ENCODE assay signal across 15 cellular contexts in the genomic region with DNA sequence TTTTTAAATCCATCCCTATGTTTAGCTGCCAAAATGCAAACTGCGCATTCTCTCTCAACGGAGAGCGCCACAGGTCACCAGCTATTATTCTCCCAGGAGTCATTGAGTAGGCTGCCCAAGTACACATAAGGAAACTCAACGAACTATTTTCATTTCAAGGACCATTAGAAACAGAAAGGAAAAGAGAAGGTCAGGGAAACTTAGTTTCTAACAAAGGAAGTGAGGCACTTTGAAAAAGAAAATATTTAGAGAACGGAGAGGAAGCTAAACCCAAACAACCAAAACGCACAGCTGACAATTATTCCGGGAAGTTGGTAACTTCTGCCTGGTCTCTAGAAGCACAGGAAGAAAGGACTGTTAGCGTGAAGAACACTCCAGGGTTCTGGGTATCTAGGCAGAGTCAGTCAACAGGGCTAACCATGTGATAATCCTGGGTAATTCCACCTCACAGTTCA. TPM values are rescaled to one million over a fixed set of nuclear protein-coding genes. Genes with fewer than 3 reads are reported as not detected.
A peak's percentile ranks its signal among the peaks of the same experiment; 100 is the strongest.
DNase-seq lines count a peak whose midpoint lies in the region; ATAC-seq and TF ChIP-seq lines count a peak whose summit lies in the region.
"Had no signal": no experiment of that assay in that cellular context is flagged by ENCODE, and none has a peak within 500 bp of the region (broad histone marks: within the 10 kb centered on the region; RNA-seq: fewer than 3 reads in every experiment).

No MANE protein-coding gene starts in this region.

- H3K27ac ChIP-seq in esophagus muscularis mucosa (replicated peaks in 1 of 4) (peak overlapping the region in 1 of 4 donors; percentile 64), transverse colon (peak overlapping the region in 3 of 4 donors; percentile 0 to 45 (median 27))

- no peaks in the 10 kb centered on the region for H3K9me3 Mint-ChIP-seq in activated T-cell treated with anti-CD3 and anti-CD28 coated beads, Interleukin-2, amount 50 U/mL, for 4 hours

- H3K9me3 ChIP-seq in esophagus muscularis mucosa (no peaks in the 10 kb centered on the region), transverse colon (no peaks in the 10 kb centered on the region)

- no peak for DNase-seq in activated T-cell treated with anti-CD3 and anti-CD28 coated beads, Interleukin-2, amount 50 U/mL, for 4 hours
- no peak for DNase-seq in activated T-cell treated with anti-CD3 and anti-CD28 coated beads, Interleukin-2, amount 50 U/mL, for 1 hour
- DNase-seq in esophagus muscularis mucosa (ENCODE audit: extremely low spot score) (no peak), transverse colon (no peak), activated gamma-delta T cell (lab: John Stamatoyannopoulos, UW) (no peak)
- no peak for DNase-seq in effector CD8-positive, alpha-beta T cell (lab: John Stamatoyannopoulos, UW)
- DNase-seq: activated CD8-positive, alpha-beta memory T cell treated with anti-CD3 and anti-CD28 coated beads, Interleukin-2, amount 50 U/mL, for 4 hours; NCI-H748 treated with DMSO at 0.1 percent for 48 hours; stimulated activated CD4-positive, alpha-beta T cell treated with anti-CD3 and anti-CD28 coated beads, Interleukin-1b, Interleukin-23, amount 100 ng/mL, for 48 hours had no signal

- TF ChIP-seq POLR2A in esophagus muscularis mucosa (IDR thresholded peaks at IDR 0.05; ENCODE audit: low read depth) (no peak), transverse colon (IDR thresholded peaks at IDR 0.05) (no peak)

- ATAC-seq in activated T-cell treated with anti-CD3 and anti-CD28 coated beads, Interleukin-2, amount 50 U/mL, for 4 hours, result no peak
- ATAC-seq in HG03520 (IDR thresholded peaks at IDR 0.05; ENCODE audit: unreplicated experiment) (peak; percentile 29), HG03139 (IDR thresholded peaks at IDR 0.05; ENCODE audit: unreplicated experiment) (no peak)

- peaks cover 16% of the 10 kb centered on the region for H3K4me1 Mint-ChIP-seq in activated T-cell treated with anti-CD3 and anti-CD28 coated beads, Interleukin-2, amount 50 U/mL, for 4 hours (ENCODE audit: low read depth)

- 64% methylated on average over 8 of the region's 8 CpGs for WGBS in esophagus muscularis mucosa
- 57 to 62% methylated on average over 8 of the region's 8 CpGs for WGBS in transverse colon (ENCODE audit: low coverage in 1 of 2), 2 donors

- H3K27me3 Mint-ChIP-seq in activated T-cell treated with anti-CD3 and anti-CD28 coated beads, Interleukin-2, amount 50 U/mL, for 4 hours (ENCODE audit: low read depth), result peaks cover 29% of the 10 kb centered on the region

- no peaks in the 10 kb centered on the region for H3K36me3 Mint-ChIP-seq in activated T-cell treated with anti-CD3 and anti-CD28 coated beads, Interleukin-2, amount 50 U/mL, for 4 hours (ENCODE audit: insufficient read depth)

- H3K4me3 ChIP-seq in esophagus muscularis mucosa (peak overlapping the region in 3 of 4 donors; percentile 4 to 23 (median 6)), transverse colon (no peak overlapping the region)

- H3K36me3 ChIP-seq in esophagus muscularis mucosa, result peaks cover 10 to 35% (median 20%) of the 10 kb centered on the region in 4 donors
- no peaks in the 10 kb centered on the region for H3K36me3 ChIP-seq in transverse colon

- H3K4me1 ChIP-seq in esophagus muscularis mucosa, result peaks cover 0 to 4% (median 0%) of the 10 kb centered on the region in 4 donors
- H3K4me1 ChIP-seq in transverse colon, result no peaks in the 10 kb centered on the region

- intact Hi-C loops in esophagus muscularis mucosa (cut with DNase I) (no loop called here), transverse colon (cut with DNase I; ENCODE audit: low total_unique reads) (no loop called here)

- no peak for TF ChIP-seq EP300 in esophagus muscularis mucosa (IDR thresholded peaks at IDR 0.05)
- TF ChIP-seq EP300 in transverse colon (IDR thresholded peaks at IDR 0.05; ENCODE audit: low read depth), result no peak

- in situ Hi-C loops in transverse colon (cut with MboI; ENCODE audit: low pct_ligation_motif_present in 1 of 4, low pct_unique_long_range_greater_than_20kb in 1 of 4, low sequenced_read_pairs in 3 of 4), result loop anchor here in 1 of 4 donors (25.0 kb wide), 1 partner anchor 1133 kb away; no protein-coding TSS in a partner anchor

- peaks cover 0 to 1% (median 0%) of the 10 kb centered on the region in 4 donors for H3K27me3 ChIP-seq in esophagus muscularis mucosa
- H3K27me3 ChIP-seq in transverse colon, result no peaks in the 10 kb centered on the region

- TF ChIP-seq CTCF in esophagus muscularis mucosa (IDR thresholded peaks at IDR 0.05), result no peak
- TF ChIP-seq CTCF in transverse colon (IDR thresholded peaks at IDR 0.05), result no peak

- peak overlapping the region; percentile 1 for H3K4me3 Mint-ChIP-seq in activated T-cell treated with anti-CD3 and anti-CD28 coated beads, Interleukin-2, amount 50 U/mL, for 4 hours
- H3K4me3 Mint-ChIP-seq: neural crest cell had no signal

RNA-seq across cellular contexts. Expression of a gene that starts 23.5 kb away (rescaled TPM):
- not detected for total RNA-seq in activated T-cell treated with anti-CD3 and anti-CD28 coated beads, Interleukin-2, amount 50 U/mL, for 4 hours
- total RNA-seq in esophagus muscularis mucosa (not detected), transverse colon (not detected)
- total RNA-seq: dermis microvascular lymphatic vessel endothelial cell; M059J; neural crest cell; T-helper 1 cell treated with Interleukin-12 subunit alpha and Interleukin-12 subunit beta and Interleukin-4 antibody, amounts not matched to agents 30 ng/mL and 1 ng/mL, for 36 hours had no signal

Comparison
In these comparisons a context has a peak if more than half of its experiments do, and no peak if none do; other contexts are left out.
1. H3K4me3 ChIP-seq: peak in esophagus muscularis mucosa (3 of 4); none in transverse colon (0 of 4).